Comparison of ENCODE assay signal across 22 cellular contexts in genomic region chr16:55900616-55901393, GRCh38. TPM values are rescaled to one million over a fixed set of nuclear protein-coding genes. Genes with fewer than 3 reads are reported as not detected.
"Had no signal": no experiment of that assay in that cellular context is flagged by ENCODE, and none has a peak within 500 bp of the region (broad histone marks: within the 10 kb centered on the region; RNA-seq: fewer than 3 reads in every experiment).

No MANE protein-coding gene starts in this region.

- H3K4me1 ChIP-seq: colonic mucosa, left ventricle myocardium inferior, right atrium auricular region, upper lobe of right lung had no signal

- H3K4me3 ChIP-seq: colonic mucosa, esophagus squamous epithelium, left ventricle myocardium inferior, right atrium auricular region, SK-N-MC, skin epidermis, upper lobe of right lung had no signal

- H3K27ac ChIP-seq: colonic mucosa, esophagus squamous epithelium, left ventricle myocardium inferior, right atrium auricular region, SK-N-MC, upper lobe of right lung had no signal

- H3K36me3 ChIP-seq: colonic mucosa, esophagus squamous epithelium, left ventricle myocardium inferior, right atrium auricular region, upper lobe of right lung had no signal

- ATAC-seq: naive thymus-derived CD8-positive, alpha-beta T cell; stimulated activated naive CD8-positive, alpha-beta T cell treated with anti-CD3 and anti-CD28 coated beads, Interleukin-15, amount 100 ng/mL, for 72 hours; upper lobe of right lung had no signal

- DNase-seq: activated CD4-positive, alpha-beta T cell treated with anti-CD3 and anti-CD28 coated beads, Interleukin-2, amount 10 ng/mL, durations not matched to agents 7 days and 5 days; activated CD4-positive, CD25-positive, alpha-beta regulatory T cell; activated gamma-delta T cell treated with Interleukin-2 at 50 U/mL for 16 hours; central memory CD4-positive, alpha-beta T cell; colonic mucosa; esophagus squamous epithelium; hippocampal formation; left ventricle myocardium inferior; naive thymus-derived CD8-positive, alpha-beta T cell; occipital lobe; stimulated activated CD4-positive, alpha-beta T cell treated with anti-CD3 and anti-CD28 coated beads, Interleukin-4, amount 100 ng/mL, for 4 hours; stimulated activated naive CD8-positive, alpha-beta T cell treated with anti-CD3 and anti-CD28 coated beads, Interleukin-15, amount 100 ng/mL, for 72 hours; upper lobe of right lung had no signal

- H3K36me3 Mint-ChIP-seq: memory B cell had no signal

- H3K4me1 Mint-ChIP-seq: activated CD4-positive, alpha-beta T cell treated with anti-CD3 and anti-CD28 coated beads, Interleukin-2, amount 10 ng/mL, durations not matched to agents 7 days and 5 days; memory B cell; naive thymus-derived CD8-positive, alpha-beta T cell; stimulated activated naive CD8-positive, alpha-beta T cell treated with anti-CD3 and anti-CD28 coated beads, Interleukin-15, amount 100 ng/mL, for 72 hours had no signal

- H3K27ac Mint-ChIP-seq: activated CD4-positive, alpha-beta T cell treated with anti-CD3 and anti-CD28 coated beads, Interleukin-2, amount 10 ng/mL, durations not matched to agents 7 days and 5 days; activated T-cell treated with anti-CD3 and anti-CD28 coated beads, Interleukin-2, amount 50 U/mL, for 72 hours; memory B cell; progenitor cell of endocrine pancreas had no signal

- H3K27me3 ChIP-seq: colonic mucosa, right atrium auricular region, upper lobe of right lung had no signal

- H3K4me3 Mint-ChIP-seq: activated CD4-positive, alpha-beta T cell treated with anti-CD3 and anti-CD28 coated beads, Interleukin-2, amount 10 ng/mL, durations not matched to agents 7 days and 5 days; activated T-cell treated with anti-CD3 and anti-CD28 coated beads, Interleukin-2, amount 50 U/mL, for 72 hours; memory B cell; naive thymus-derived CD8-positive, alpha-beta T cell; stimulated activated naive CD8-positive, alpha-beta T cell treated with anti-CD3 and anti-CD28 coated beads, Interleukin-15, amount 100 ng/mL, for 72 hours had no signal

- H3K9me3 ChIP-seq: colonic mucosa, upper lobe of right lung had no signal

RNA-seq across cellular contexts. Expression of gene CES5A, which starts 25.6 kb away (rescaled TPM):
- total RNA-seq: activated CD4-positive, alpha-beta T cell treated with anti-CD3 and anti-CD28 coated beads, Interleukin-2, amount 10 ng/mL, durations not matched to agents 7 days and 5 days; activated T-cell treated with anti-CD3 and anti-CD28 coated beads, Interleukin-2, amount 50 U/mL, for 72 hours; colonic mucosa; esophagus squamous epithelium; fibroblast of villous mesenchyme; left ventricle myocardium inferior; naive thymus-derived CD8-positive, alpha-beta T cell; progenitor cell of endocrine pancreas; right atrium auricular region; temporal lobe; upper lobe of right lung had no signal
- polyA plus RNA-seq: keratinocyte; naive thymus-derived CD8-positive, alpha-beta T cell had no signal
